Comparison of ENCODE assay signal across 1 cellular context in genomic region chr2:63667132-63667531, GRCh38.
A peak's percentile ranks its signal among the peaks of the same experiment; 100 is the strongest.
TF ChIP-seq lines count a peak whose summit lies in the region.

No MANE protein-coding gene starts in this region.

TF ChIP-seq in liver, 16 proteins besides CTCF, POLR2A, EP300 and RAD21 (continued from another document):
- TF ChIP-seq REST (IDR thresholded peaks at IDR 0.05): peak; percentile 58
- no peak for TF ChIP-seq ATF3 (IDR thresholded peaks at IDR 0.05)
- TF ChIP-seq HNF4G (IDR thresholded peaks at IDR 0.05): peak; percentile 29
- no peak for TF ChIP-seq TAF1 (conservative IDR thresholded peaks at IDR 0.05)
- peak; percentile 74 for TF ChIP-seq YY1 (IDR thresholded peaks at IDR 0.05)
